ENCODE assay signal across 22 cellular contexts in genomic region chr11:1209371-1210057, GRCh38. TPM values are rescaled to one million over a fixed set of nuclear protein-coding genes. Genes with fewer than 3 reads are reported as not detected.
"Had no signal": no experiment of that assay in that cellular context is flagged by ENCODE, and none has a peak within 500 bp of the region (broad histone marks: within the 10 kb centered on the region; RNA-seq: fewer than 3 reads in every experiment).

No MANE protein-coding gene starts in this region.

- H3K4me1 Mint-ChIP-seq: nephron; stimulated activated effector memory CD8-positive, alpha-beta T cell treated with anti-CD3 and anti-CD28 coated beads, Interleukin-12 subunit alpha, Interleukin-12 subunit beta, amount 100 ng/mL, for 72 hours had no signal

- H3K4me1 ChIP-seq: ascending aorta, testis had no signal

- H3K36me3 Mint-ChIP-seq: stimulated activated effector memory CD8-positive, alpha-beta T cell treated with anti-CD3 and anti-CD28 coated beads, Interleukin-12 subunit alpha, Interleukin-12 subunit beta, amount 100 ng/mL, for 72 hours had no signal

- ATAC-seq: stimulated activated effector memory CD8-positive, alpha-beta T cell treated with anti-CD3 and anti-CD28 coated beads, Interleukin-12 subunit alpha, Interleukin-12 subunit beta, amount 100 ng/mL, for 72 hours had no signal

- H3K27me3 Mint-ChIP-seq: activated CD4-positive, alpha-beta memory T cell treated with anti-CD3 and anti-CD28 coated beads for 36 hours had no signal

- H3K4me3 Mint-ChIP-seq: activated CD4-positive, alpha-beta memory T cell treated with anti-CD3 and anti-CD28 coated beads for 36 hours; activated naive CD4-positive, alpha-beta T cell treated with anti-CD3 and anti-CD28 coated beads for 36 hours; nephron; stimulated activated effector memory CD8-positive, alpha-beta T cell treated with anti-CD3 and anti-CD28 coated beads, Interleukin-12 subunit alpha, Interleukin-12 subunit beta, amount 100 ng/mL, for 72 hours had no signal

- H3K9me3 ChIP-seq: testis had no signal

- H3K4me3 ChIP-seq: ascending aorta, skin epidermis, stomach, testis had no signal

- H3K27ac Mint-ChIP-seq: activated CD4-positive, alpha-beta memory T cell treated with anti-CD3 and anti-CD28 coated beads for 36 hours; activated naive CD4-positive, alpha-beta T cell treated with anti-CD3 and anti-CD28 coated beads for 36 hours; activated T-helper 2 cell treated with anti-CD3 and anti-CD28 coated beads, Interferon-gamma antibody, Interleukin-2, Interleukin-4, amounts not matched to agents 10 μg/mL and 5 μg/mL and 100 μg/mL, durations not matched to agents 14 hours and 24 hours and 36 hours; nephron; progenitor cell of endocrine pancreas; stimulated activated effector memory CD8-positive, alpha-beta T cell treated with anti-CD3 and anti-CD28 coated beads, Interleukin-12 subunit alpha, Interleukin-12 subunit beta, amount 100 ng/mL, for 72 hours had no signal

- H3K27ac ChIP-seq: ascending aorta, skin epidermis, stomach, testis, WERI-Rb-1 had no signal

- H3K36me3 ChIP-seq: ascending aorta, stomach, WERI-Rb-1 had no signal

- DNase-seq: activated CD4-positive, alpha-beta memory T cell treated with anti-CD3 and anti-CD28 coated beads for 36 hours; activated T-cell treated with anti-CD3 and anti-CD28 coated beads, Interleukin-2, amount 50 U/mL, for 1 hour; cortex of kidney; kidney glomerular epithelial cell; mesenchymal stem cell; nucleus accumbens; stimulated activated CD4-positive, alpha-beta T cell treated with anti-CD3 and anti-CD28 coated beads, Interleukin-15, amount 100 ng/mL, for 24 hours; stimulated activated CD4-positive, alpha-beta T cell treated with anti-CD3 and anti-CD28 coated beads, Interleukin-4, amount 100 ng/mL, for 1 hour; stomach; SW 1271; T-helper 2 cell; testis; WERI-Rb-1 had no signal

- H3K27me3 ChIP-seq: ascending aorta, testis had no signal

RNA-seq across cellular contexts. Expression of gene MUC5B, which starts 13.4 kb away (rescaled TPM):
- total RNA-seq: activated CD4-positive, alpha-beta memory T cell treated with anti-CD3 and anti-CD28 coated beads for 36 hours; activated naive CD4-positive, alpha-beta T cell treated with anti-CD3 and anti-CD28 coated beads for 36 hours; activated T-helper 2 cell treated with anti-CD3 and anti-CD28 coated beads, Interferon-gamma antibody, Interleukin-2, Interleukin-4, amounts not matched to agents 10 μg/mL and 5 μg/mL and 100 μg/mL, durations not matched to agents 14 hours and 24 hours and 36 hours; frontal cortex; progenitor cell of endocrine pancreas; urinary bladder had no signal

RNA-seq across cellular contexts. Expression of gene MUC5AC, which starts 51.8 kb away (rescaled TPM):
- total RNA-seq: activated CD4-positive, alpha-beta memory T cell treated with anti-CD3 and anti-CD28 coated beads for 36 hours; activated naive CD4-positive, alpha-beta T cell treated with anti-CD3 and anti-CD28 coated beads for 36 hours; activated T-helper 2 cell treated with anti-CD3 and anti-CD28 coated beads, Interferon-gamma antibody, Interleukin-2, Interleukin-4, amounts not matched to agents 10 μg/mL and 5 μg/mL and 100 μg/mL, durations not matched to agents 14 hours and 24 hours and 36 hours; frontal cortex; progenitor cell of endocrine pancreas; urinary bladder had no signal
